In the genomic region with DNA sequence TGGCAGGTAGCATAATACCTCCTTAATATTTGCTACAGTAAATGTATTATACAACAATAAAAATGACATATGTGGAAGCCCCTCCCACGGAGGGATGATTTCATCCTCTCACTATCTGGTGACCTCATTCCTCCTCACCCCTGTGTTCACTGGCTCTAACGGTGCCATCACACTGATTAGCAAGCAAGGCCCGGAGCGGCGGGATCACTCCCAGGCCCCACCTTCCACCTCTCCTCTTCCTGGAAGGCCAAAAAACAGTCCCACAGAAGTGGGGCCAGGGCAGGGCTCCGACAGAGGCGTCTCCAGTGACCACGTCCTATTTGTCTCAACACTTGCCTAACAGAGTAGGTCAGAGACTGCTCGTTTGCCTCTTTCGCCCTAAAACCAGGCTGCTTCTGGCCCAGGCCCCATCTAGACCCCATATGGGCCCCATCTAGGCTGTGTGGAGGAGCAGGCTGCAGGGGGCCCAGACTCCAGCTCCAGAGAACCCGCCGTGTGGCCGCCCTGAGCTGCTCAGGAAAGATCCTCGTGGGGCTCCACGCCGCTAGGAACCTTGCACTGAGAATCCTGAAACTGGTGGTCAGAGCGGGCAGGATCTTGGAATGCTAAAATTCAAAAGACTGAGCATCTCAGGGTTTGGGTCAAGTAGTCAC, we compare ENCODE assay signal across 1 cellular context.
TF ChIP-seq lines count a peak whose summit lies in the region.

No MANE protein-coding gene starts in this region.

TF ChIP-seq in K562, 482 proteins besides CTCF, POLR2A, EP300 and RAD21 (continued from another document):
- TF ChIP-seq, protein P1, sequence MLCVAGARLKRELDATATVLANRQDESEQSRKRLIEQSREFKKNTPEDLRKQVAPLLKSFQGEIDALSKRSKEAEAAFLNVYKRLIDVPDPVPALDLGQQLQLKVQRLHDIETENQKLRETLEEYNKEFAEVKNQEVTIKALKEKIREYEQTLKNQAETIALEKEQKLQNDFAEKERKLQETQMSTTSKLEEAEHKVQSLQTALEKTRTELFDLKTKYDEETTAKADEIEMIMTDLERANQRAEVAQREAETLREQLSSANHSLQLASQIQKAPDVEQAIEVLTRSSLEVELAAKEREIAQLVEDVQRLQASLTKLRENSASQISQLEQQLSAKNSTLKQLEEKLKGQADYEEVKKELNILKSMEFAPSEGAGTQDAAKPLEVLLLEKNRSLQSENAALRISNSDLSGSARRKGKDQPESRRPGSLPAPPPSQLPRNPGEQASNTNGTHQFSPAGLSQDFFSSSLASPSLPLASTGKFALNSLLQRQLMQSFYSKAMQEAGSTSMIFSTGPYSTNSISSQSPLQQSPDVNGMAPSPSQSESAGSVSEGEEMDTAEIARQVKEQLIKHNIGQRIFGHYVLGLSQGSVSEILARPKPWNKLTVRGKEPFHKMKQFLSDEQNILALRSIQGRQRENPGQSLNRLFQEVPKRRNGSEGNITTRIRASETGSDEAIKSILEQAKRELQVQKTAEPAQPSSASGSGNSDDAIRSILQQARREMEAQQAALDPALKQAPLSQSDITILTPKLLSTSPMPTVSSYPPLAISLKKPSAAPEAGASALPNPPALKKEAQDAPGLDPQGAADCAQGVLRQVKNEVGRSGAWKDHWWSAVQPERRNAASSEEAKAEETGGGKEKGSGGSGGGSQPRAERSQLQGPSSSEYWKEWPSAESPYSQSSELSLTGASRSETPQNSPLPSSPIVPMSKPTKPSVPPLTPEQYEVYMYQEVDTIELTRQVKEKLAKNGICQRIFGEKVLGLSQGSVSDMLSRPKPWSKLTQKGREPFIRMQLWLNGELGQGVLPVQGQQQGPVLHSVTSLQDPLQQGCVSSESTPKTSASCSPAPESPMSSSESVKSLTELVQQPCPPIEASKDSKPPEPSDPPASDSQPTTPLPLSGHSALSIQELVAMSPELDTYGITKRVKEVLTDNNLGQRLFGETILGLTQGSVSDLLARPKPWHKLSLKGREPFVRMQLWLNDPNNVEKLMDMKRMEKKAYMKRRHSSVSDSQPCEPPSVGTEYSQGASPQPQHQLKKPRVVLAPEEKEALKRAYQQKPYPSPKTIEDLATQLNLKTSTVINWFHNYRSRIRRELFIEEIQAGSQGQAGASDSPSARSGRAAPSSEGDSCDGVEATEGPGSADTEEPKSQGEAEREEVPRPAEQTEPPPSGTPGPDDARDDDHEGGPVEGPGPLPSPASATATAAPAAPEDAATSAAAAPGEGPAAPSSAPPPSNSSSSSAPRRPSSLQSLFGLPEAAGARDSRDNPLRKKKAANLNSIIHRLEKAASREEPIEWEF (CRISPR knock-in tag; IDR thresholded peaks at IDR 0.05): peak; percentile 82; the same call in 1 of the 2 replicates
- no peak for TF ChIP-seq BCOR (IDR thresholded peaks at IDR 0.05)
- no peak for TF ChIP-seq ZNF76 (CRISPR knock-in tag; IDR thresholded peaks at IDR 0.05; ENCODE audit: borderline replicate concordance)
- no peak for TF ChIP-seq SAFB2 (IDR thresholded peaks at IDR 0.05; ENCODE audit: borderline replicate concordance, low read depth, low read length, severe bottlenecking)
- TF ChIP-seq RBFOX2 (IDR thresholded peaks at IDR 0.05; ENCODE audit: low read depth, low read length): peak; percentile 84
- TF ChIP-seq DACH1 (IDR thresholded peaks at IDR 0.05; ENCODE audit: partially characterized antibody): no peak
- no peak for TF ChIP-seq MED1 (CRISPR knock-in tag; IDR thresholded peaks at IDR 0.05; ENCODE audit: borderline replicate concordance)
- TF ChIP-seq, protein P2, sequence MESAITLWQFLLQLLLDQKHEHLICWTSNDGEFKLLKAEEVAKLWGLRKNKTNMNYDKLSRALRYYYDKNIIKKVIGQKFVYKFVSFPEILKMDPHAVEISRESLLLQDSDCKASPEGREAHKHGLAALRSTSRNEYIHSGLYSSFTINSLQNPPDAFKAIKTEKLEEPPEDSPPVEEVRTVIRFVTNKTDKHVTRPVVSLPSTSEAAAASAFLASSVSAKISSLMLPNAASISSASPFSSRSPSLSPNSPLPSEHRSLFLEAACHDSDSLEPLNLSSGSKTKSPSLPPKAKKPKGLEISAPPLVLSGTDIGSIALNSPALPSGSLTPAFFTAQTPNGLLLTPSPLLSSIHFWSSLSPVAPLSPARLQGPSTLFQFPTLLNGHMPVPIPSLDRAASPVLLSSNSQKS (CRISPR knock-in tag; IDR thresholded peaks at IDR 0.05): no peak
- peak; percentile 78 for TF ChIP-seq POLR2AphosphoS5 (IDR thresholded peaks at IDR 0.05; ENCODE audit: control insufficient read depth, insufficient read depth, low read depth, low read length)
- peak; percentile 52 for TF ChIP-seq CBFA2T3 (IDR thresholded peaks at IDR 0.05)
- TF ChIP-seq CBFA2T2 (conservative IDR thresholded peaks at IDR 0.05): no peak; the same call in 1 of the 2 replicates
TF ChIP-seq in K562: peak in this region for 151.
